In genomic region chr5:100175346-100175745, GRCh38 we compare ENCODE assay signal across 21 cellular contexts.
DNase-seq lines count a peak whose midpoint lies in the region; ATAC-seq lines count a peak whose summit lies in the region.
"Had no signal": no experiment of that assay in that cellular context is flagged by ENCODE, and none has a peak within 500 bp of the region (broad histone marks: within the 10 kb centered on the region; RNA-seq: fewer than 3 reads in every experiment).

No MANE protein-coding gene starts in this region.

- in situ Hi-C loops in SK-MEL-5 (cut with HindIII; ENCODE audit: low pct_unique_long_range_greater_than_20kb, low sequenced_read_pairs) = no loop called here

- DNase-seq in SK-MEL-5 (ENCODE audit: low read depth, low spot score) (peak; percentile 96), globus pallidus (ENCODE audit: low spot score) (peak; percentile 2), pons (ENCODE audit: low spot score) (peak; percentile 1)
- no peak for DNase-seq in stimulated activated CD4-positive, alpha-beta T cell treated with anti-CD3 and anti-CD28 coated beads, Interleukin-2, amount 100 ng/mL, for 48 hours
- DNase-seq: 8988T; ACHN; AML-193; BE2C; Calu3; CD4-positive, alpha-beta T cell; CD8-positive, alpha-beta memory T cell; COR-L47; DMS53; DMS79 treated with DMSO at 0.1 percent for 48 hours; GF-D8; GM23248; H7; HCEC 1CT had no signal

- no peak for ATAC-seq in HG03039 (IDR thresholded peaks at IDR 0.05; ENCODE audit: unreplicated experiment)
- no peak for ATAC-seq in GM21367 (IDR thresholded peaks at IDR 0.05; ENCODE audit: unreplicated experiment)
- ATAC-seq: A549 had no signal

Comparison
In these comparisons a context has a peak if more than half of its experiments do, and no peak if none do; other contexts are left out.
1. DNase-seq: peak in SK-MEL-5 (single experiment), globus pallidus (single experiment) and pons (single experiment); none in stimulated activated CD4-positive, alpha-beta T cell treated with anti-CD3 and anti-CD28 coated beads, Interleukin-2, amount 100 ng/mL, for 48 hours (0 of 2).